19 cellular contexts compared by ENCODE assay signal in genomic region chr4:41866799-41867677, GRCh38.
A peak's percentile ranks its signal among the peaks of the same experiment; 100 is the strongest.
DNase-seq lines count a peak whose midpoint lies in the region; ATAC-seq and TF ChIP-seq lines count a peak whose summit lies in the region.
"Had no signal": no experiment of that assay in that cellular context is flagged by ENCODE, and none has a peak within 500 bp of the region (broad histone marks: within the 10 kb centered on the region; RNA-seq: fewer than 3 reads in every experiment).

No MANE protein-coding gene starts in this region.

- no peak for TF ChIP-seq CTCF in RWPE2 (IDR thresholded peaks at IDR 0.05; ENCODE audit: poor library complexity, severe bottlenecking)
- no peak for TF ChIP-seq CTCF in prostate gland (IDR thresholded peaks at IDR 0.05)

- DNase-seq in NCI-H82 (lab: John Stamatoyannopoulos, UW) = peak; percentile 38
- no peak for DNase-seq in NCI-H82 treated with DMSO at 0.1 percent for 48 hours (lab: John Stamatoyannopoulos, UW; ENCODE audit: unreplicated experiment)
- no peak for DNase-seq in RWPE2 (ENCODE audit: low spot score)
- no peak for DNase-seq in iPS DF 6.9 (ENCODE audit: low read depth, low spot score)
- no peak for DNase-seq in prostate gland (ENCODE audit: low spot score)
- no peak for DNase-seq in SJCRH30
- no peak for DNase-seq in NCI-H1105 (lab: John Stamatoyannopoulos, UW)
- DNase-seq: activated CD8-positive, alpha-beta memory T cell treated with anti-CD3 and anti-CD28 coated beads, Interleukin-2, amount 50 U/mL, for 48 hours; amniotic stem cell; effector CD8-positive, alpha-beta T cell; lower lobe of right lung; MV-4-11; NK-92 treated with Interleukin-12 subunit alpha and Interleukin-12 subunit beta, amount 100 ng/mL, for 24 hours; stimulated activated CD4-positive, alpha-beta T cell treated with anti-CD3 and anti-CD28 coated beads, Interleukin-4, amount 100 ng/mL, for 1 hour; stimulated activated naive CD4-positive, alpha-beta T cell had no signal

- no peak for TF ChIP-seq POLR2A in prostate gland (IDR thresholded peaks at IDR 0.05)

- H3K4me3 ChIP-seq in RWPE2 (ENCODE audit: severe bottlenecking) (no peak overlapping the region), iPS DF 6.9 (ENCODE audit: low read length) (peak overlapping the region; percentile 8; the same call in 1 of the 2 replicates), rectal smooth muscle tissue (ENCODE audit: low read length) (peak overlapping the region; percentile 27), prostate gland (no peak overlapping the region), SJCRH30 (no peak overlapping the region)
- H3K4me3 ChIP-seq: lower lobe of right lung, SJSA1 had no signal

- H3K27me3 ChIP-seq in RWPE2 (ENCODE audit: insufficient read depth, poor library complexity, severe bottlenecking) = peaks cover 92% of the 10 kb centered on the region
- H3K27me3 ChIP-seq in iPS DF 6.9 (ENCODE audit: control insufficient read depth, insufficient read depth, low read length) = peaks cover 48% of the 10 kb centered on the region
- H3K27me3 ChIP-seq in rectal smooth muscle tissue (ENCODE audit: control insufficient read depth, insufficient read depth, low read length) = peaks cover 22% of the 10 kb centered on the region
- peaks cover 27% of the 10 kb centered on the region for H3K27me3 ChIP-seq in prostate gland (replicated peaks; ENCODE audit: insufficient read depth)
- no peaks in the 10 kb centered on the region for H3K27me3 ChIP-seq in SJCRH30

- H3K4me1 ChIP-seq in RWPE2 (ENCODE audit: insufficient read depth, poor library complexity, severe bottlenecking) (no peaks in the 10 kb centered on the region), iPS DF 6.9 (ENCODE audit: control insufficient read depth, insufficient read depth, low read length) (peaks cover 1% of the 10 kb centered on the region; the same call in 1 of the 2 replicates), rectal smooth muscle tissue (ENCODE audit: control insufficient read depth, insufficient read depth, low read length) (no peaks in the 10 kb centered on the region), prostate gland (replicated peaks) (no peaks in the 10 kb centered on the region), SJCRH30 (peaks cover 16% of the 10 kb centered on the region)
- H3K4me1 ChIP-seq: parathyroid adenoma, SJSA1 had no signal

- ATAC-seq in RWPE2 (ENCODE audit: low read depth) = 0 out of 3 replicates have a peak, but pooled peaks have one; percentile 19
- ATAC-seq: lower lobe of right lung had no signal

- no CpG with 5 or more reads among the region's 55 CpGs for WGBS in iPS DF 6.9 (ENCODE audit: insufficient coverage, insufficient read length)
- 5% methylated on average over 55 of the region's 55 CpGs for WGBS in prostate gland

- intact Hi-C loops in prostate gland (cut with DNase I) = no loop called here

- H3K27ac ChIP-seq in RWPE2 (ENCODE audit: poor library complexity, severe bottlenecking) (no peak overlapping the region), iPS DF 6.9 (ENCODE audit: low read length) (no peak overlapping the region), rectal smooth muscle tissue (ENCODE audit: low read depth, low read length) (no peak overlapping the region), prostate gland (no peak overlapping the region), SJCRH30 (no peak overlapping the region)
- H3K27ac ChIP-seq: lower lobe of right lung, parathyroid adenoma, SJSA1, VCaP had no signal

- H3K9me3 ChIP-seq in RWPE2 (ENCODE audit: severe bottlenecking) (no peaks in the 10 kb centered on the region), iPS DF 6.9 (ENCODE audit: control insufficient read depth, insufficient read depth, low read length) (no peaks in the 10 kb centered on the region), prostate gland (no peaks in the 10 kb centered on the region), SJCRH30 (replicated peaks) (no peaks in the 10 kb centered on the region)
- H3K9me3 ChIP-seq: lower lobe of right lung, SJSA1 had no signal

- no peaks in the 10 kb centered on the region for H3K36me3 ChIP-seq in RWPE2 (ENCODE audit: low read depth)
- no peaks in the 10 kb centered on the region for H3K36me3 ChIP-seq in iPS DF 6.9 (ENCODE audit: control insufficient read depth, insufficient read depth, low read length)
- no peaks in the 10 kb centered on the region for H3K36me3 ChIP-seq in rectal smooth muscle tissue (ENCODE audit: control insufficient read depth, insufficient read depth, low read length)
- no peaks in the 10 kb centered on the region for H3K36me3 ChIP-seq in prostate gland
- no peaks in the 10 kb centered on the region for H3K36me3 ChIP-seq in SJCRH30
- H3K36me3 ChIP-seq: lower lobe of right lung, SJSA1 had no signal

- H3K9ac ChIP-seq in rectal smooth muscle tissue (ENCODE audit: low read length) = no peak overlapping the region
- H3K9ac ChIP-seq: parathyroid adenoma had no signal

Comparison
In these comparisons a context has a peak if more than half of its experiments do, and no peak if none do; other contexts are left out.
1. H3K4me3 ChIP-seq: peak in iPS DF 6.9 (single experiment) and rectal smooth muscle tissue (single experiment); none in RWPE2 (single experiment), prostate gland (0 of 2) and SJCRH30 (single experiment).